9 cellular contexts compared by ENCODE assay signal in genomic region chr15:35630570-35630969, GRCh38.
DNase-seq lines count a peak whose midpoint lies in the region; ATAC-seq and TF ChIP-seq lines count a peak whose summit lies in the region.
"Had no signal": no experiment of that assay in that cellular context is flagged by ENCODE, and none has a peak within 500 bp of the region (broad histone marks: within the 10 kb centered on the region; RNA-seq: fewer than 3 reads in every experiment).

No MANE protein-coding gene starts in this region.

- in situ Hi-C loops in mammary epithelial cell (cut with MboI; ENCODE audit: low sequenced_read_pairs in 2 of 2) = no loop called here

- 68% methylated on average over 3 of the region's 3 CpGs for WGBS in mammary epithelial cell (ENCODE audit: low coverage, missing lambda C conversion rate)

- peak; percentile 93 for ATAC-seq in Right ventricle myocardium inferior

- no peak overlapping the region for H3K9ac ChIP-seq in mammary epithelial cell (ENCODE audit: insufficient read depth, low read length)

- H3K4me1 ChIP-seq in mammary epithelial cell (ENCODE audit: insufficient read depth, low read length) = no peaks in the 10 kb centered on the region

- H3K9me3 ChIP-seq in mammary epithelial cell (replicated peaks; ENCODE audit: insufficient read depth, low read length) = no peaks in the 10 kb centered on the region

- dilution Hi-C loops in mammary epithelial cell (cut with HindIII; ENCODE audit: low sequenced_read_pairs) = no loop called here

- no peak for TF ChIP-seq CTCF in mammary epithelial cell (conservative IDR thresholded peaks at IDR 0.05 in 1 of 2, IDR thresholded peaks at IDR 0.05 in 1 of 2; ENCODE audit: extremely low read depth in 1 of 2, insufficient read depth in 1 of 2, low read depth in 1 of 2, low read length in 2 of 2)

- H4K20me1 ChIP-seq in mammary epithelial cell (ENCODE audit: insufficient read depth, low read length) = no peaks in the 10 kb centered on the region

- no peak overlapping the region for H3K4me2 ChIP-seq in mammary epithelial cell (ENCODE audit: insufficient read depth, low read depth, low read length)

- no peak overlapping the region for H3K27ac ChIP-seq in mammary epithelial cell (ENCODE audit: insufficient read depth, low read depth, low read length)

- intact Hi-C loops in Right ventricle myocardium inferior (cut with DNase I) = no loop called here
- intact Hi-C loops in cardiac septum (cut with DNase I) = no loop called here
- intact Hi-C loops in mammary epithelial cell (cut with micrococcal nuclease) = no loop called here

- no peaks in the 10 kb centered on the region for H3K79me2 ChIP-seq in mammary epithelial cell (ENCODE audit: insufficient read depth, low read length)

- CTCF ChIA-PET in mammary epithelial cell (lab: Charles Lee; ENCODE audit: low non-redundant PET) = no interaction called here

- BruUV-seq in mammary epithelial cell (replicated peaks; lab: Mats Ljungman, UMichigan) = no TSS peak

- H3K27me3 ChIP-seq in mammary epithelial cell (ENCODE audit: insufficient read depth, low read length) = no peaks in the 10 kb centered on the region

- H3K4me3 ChIP-seq in mammary epithelial cell (replicated peaks in 1 of 3; ENCODE audit: insufficient read depth in 1 of 3, low read depth in 2 of 3, low read length in 3 of 3) = no peak overlapping the region

- H3K36me3 ChIP-seq in mammary epithelial cell (ENCODE audit: insufficient read depth, low read length) = no peaks in the 10 kb centered on the region

- H2AFZ ChIP-seq in mammary epithelial cell (ENCODE audit: low read depth, low read length) = no peak overlapping the region

- DNase-seq in Right ventricle myocardium inferior (ENCODE audit: missing footprints) (no peak), cardiac septum (ENCODE audit: low spot score) (no peak), mammary epithelial cell (peak; percentile 44), kidney tubule cell (ENCODE audit: low spot score) (peak; percentile 47), NCI-H128 (lab: John Stamatoyannopoulos, UW; ENCODE audit: unreplicated experiment) (no peak), NCI-H1436 (lab: John Stamatoyannopoulos, UW) (no peak), DMS114 treated with DMSO at 0.1 percent for 48 hours (lab: John Stamatoyannopoulos, UW; ENCODE audit: unreplicated experiment) (no peak), dedifferentiated amniotic fluid mesenchymal stem cell (ENCODE audit: extremely low spot score) (no peak)
- DNase-seq: activated T-cell treated with anti-CD3 and anti-CD28 coated beads for 4 hours had no signal

Comparison
In these comparisons a context has a peak if more than half of its experiments do, and no peak if none do; other contexts are left out.
1. DNase-seq: peak in mammary epithelial cell (single experiment) and kidney tubule cell (single experiment); none in Right ventricle myocardium inferior (single experiment), cardiac septum (single experiment), NCI-H128 (single experiment), NCI-H1436 (single experiment), DMS114 treated with DMSO at 0.1 percent for 48 hours (single experiment) and dedifferentiated amniotic fluid mesenchymal stem cell (single experiment).